ENCODE assay signal across 23 cellular contexts in the genomic region with DNA sequence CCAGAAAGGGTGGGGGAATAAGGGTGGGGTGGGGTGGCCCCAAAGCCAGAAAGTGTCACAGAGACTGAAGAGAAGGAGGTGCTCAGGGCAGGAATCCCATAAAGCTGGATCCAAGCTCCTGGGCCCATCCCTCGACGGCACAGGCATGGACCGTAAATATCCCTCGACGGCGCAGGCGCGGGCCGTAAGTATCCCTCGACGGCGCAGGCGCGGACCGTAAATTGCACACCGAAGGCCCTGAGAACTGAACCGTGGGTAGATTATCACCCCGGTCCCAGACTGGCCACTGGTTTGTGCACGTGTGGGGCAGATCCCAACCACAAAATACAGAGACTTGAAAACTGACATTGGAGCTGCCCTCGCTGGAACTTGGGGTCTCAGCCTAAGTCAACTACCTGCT. TPM values are rescaled to one million over a fixed set of nuclear protein-coding genes. Genes with fewer than 3 reads are reported as not detected.
DNase-seq lines count a peak whose midpoint lies in the region; ATAC-seq and TF ChIP-seq lines count a peak whose summit lies in the region.
"Had no signal": no experiment of that assay in that cellular context is flagged by ENCODE, and none has a peak within 500 bp of the region (broad histone marks: within the 10 kb centered on the region; RNA-seq: fewer than 3 reads in every experiment).

No MANE protein-coding gene starts in this region.

- no peak overlapping the region for H2AFZ ChIP-seq in osteoblast (ENCODE audit: low read length)

- no peak overlapping the region for H3K4me3 Mint-ChIP-seq in activated T-helper 17 cell treated with anti-CD3 and anti-CD28 coated beads, Interleukin-2, amount 50 U/mL, for 72 hours
- H3K4me3 Mint-ChIP-seq in nephron progenitor cell: no peak overlapping the region
- H3K4me3 Mint-ChIP-seq: B cell; CD4-positive, CD25-positive, alpha-beta regulatory T cell; CD8-positive, alpha-beta memory T cell; HFFc6; IgD-negative memory B cell had no signal

- ATAC-seq in activated T-helper 17 cell treated with anti-CD3 and anti-CD28 coated beads, Interleukin-2, amount 50 U/mL, for 72 hours (replicated peaks): no peak
- ATAC-seq: HCT116 had no signal

- H4K20me1 ChIP-seq in BLaER1 (no peaks in the 10 kb centered on the region), osteoblast (ENCODE audit: insufficient read depth, low read length) (no peaks in the 10 kb centered on the region)

- TF ChIP-seq CTCF in osteoblast (IDR thresholded peaks at IDR 0.05; ENCODE audit: extremely low read depth, low read depth, low read length): no peak
- no peak for TF ChIP-seq CTCF in nephron progenitor cell (IDR thresholded peaks at IDR 0.05)

- H3K4me3 ChIP-seq in BLaER1 (no peak overlapping the region), osteoblast (ENCODE audit: insufficient read depth, low read length) (no peak overlapping the region)

- no peaks in the 10 kb centered on the region for H3K27me3 ChIP-seq in BLaER1
- no peaks in the 10 kb centered on the region for H3K27me3 ChIP-seq in osteoblast (ENCODE audit: insufficient read depth, low read length)

- no peak overlapping the region for H3K9ac ChIP-seq in BLaER1

- peak; percentile 36 for DNase-seq in islet precursor cell
- DNase-seq in osteoblast (ENCODE audit: insufficient read length, low spot score, missing footprints): peak; percentile 1
- no peak for DNase-seq in NCI-H510A treated with DMSO at 0.1 percent for 48 hours (lab: John Stamatoyannopoulos, UW)
- DNase-seq in T1000 (lab: John Stamatoyannopoulos, UW): no peak
- no peak for DNase-seq in nephron progenitor cell
- DNase-seq: C1 segment of cervical spinal cord; CD4-positive, CD25-positive, alpha-beta regulatory T cell; CD8-positive, alpha-beta memory T cell; COR-L47; DMS 273 treated with DMSO at 0.1 percent for 48 hours; DMS53; DND-41; EL; GOT3; H7; HFFc6 had no signal

- H3K27me3 Mint-ChIP-seq in activated T-helper 17 cell treated with anti-CD3 and anti-CD28 coated beads, Interleukin-2, amount 50 U/mL, for 72 hours: no peaks in the 10 kb centered on the region
- H3K27me3 Mint-ChIP-seq in nephron progenitor cell (ENCODE audit: low read depth, poor library complexity): peaks cover 11% of the 10 kb centered on the region

- no peak overlapping the region for H3K27ac ChIP-seq in BLaER1
- no peak overlapping the region for H3K27ac ChIP-seq in osteoblast (ENCODE audit: low read depth, low read length)
- H3K27ac ChIP-seq: HL-60 had no signal

- no peaks in the 10 kb centered on the region for H3K36me3 Mint-ChIP-seq in activated T-helper 17 cell treated with anti-CD3 and anti-CD28 coated beads, Interleukin-2, amount 50 U/mL, for 72 hours (ENCODE audit: low read depth)
- H3K36me3 Mint-ChIP-seq in nephron progenitor cell (ENCODE audit: low read depth): no peaks in the 10 kb centered on the region
- H3K36me3 Mint-ChIP-seq: CD4-positive, CD25-positive, alpha-beta regulatory T cell; CD8-positive, alpha-beta memory T cell; IgD-negative memory B cell had no signal

- H3K4me2 ChIP-seq in BLaER1: peak overlapping the region; percentile 62
- H3K4me2 ChIP-seq in osteoblast (ENCODE audit: insufficient read depth, low read length): no peak overlapping the region

- no peaks in the 10 kb centered on the region for H3K9me3 Mint-ChIP-seq in activated T-helper 17 cell treated with anti-CD3 and anti-CD28 coated beads, Interleukin-2, amount 50 U/mL, for 72 hours
- H3K9me3 Mint-ChIP-seq in nephron progenitor cell: no peaks in the 10 kb centered on the region
- H3K9me3 Mint-ChIP-seq: CD4-positive, CD25-positive, alpha-beta regulatory T cell; CD8-positive, alpha-beta memory T cell; HFFc6; IgD-negative memory B cell had no signal

- H3K36me3 ChIP-seq in BLaER1: no peaks in the 10 kb centered on the region
- H3K36me3 ChIP-seq in osteoblast (ENCODE audit: insufficient read depth, low read length): no peaks in the 10 kb centered on the region

- no peaks in the 10 kb centered on the region for H3K4me1 Mint-ChIP-seq in activated T-helper 17 cell treated with anti-CD3 and anti-CD28 coated beads, Interleukin-2, amount 50 U/mL, for 72 hours
- H3K4me1 Mint-ChIP-seq in nephron progenitor cell: peaks cover 32% of the 10 kb centered on the region

- H3K27ac Mint-ChIP-seq in activated T-helper 17 cell treated with anti-CD3 and anti-CD28 coated beads, Interleukin-2, amount 50 U/mL, for 72 hours: peak overlapping the region; percentile 20
- no peak overlapping the region for H3K27ac Mint-ChIP-seq in nephron progenitor cell
- H3K27ac Mint-ChIP-seq: B cell; CD4-positive, CD25-positive, alpha-beta regulatory T cell; CD8-positive, alpha-beta memory T cell; HFFc6; IgD-negative memory B cell had no signal

- H3K4me1 ChIP-seq in BLaER1: peaks cover 52% of the 10 kb centered on the region
- peaks cover 3% of the 10 kb centered on the region for H3K4me1 ChIP-seq in osteoblast (ENCODE audit: insufficient read depth, low read length)

- no peaks in the 10 kb centered on the region for H3K79me2 ChIP-seq in osteoblast (ENCODE audit: insufficient read depth, low read length)

- H3K9me3 ChIP-seq in BLaER1 (peaks cover 10% of the 10 kb centered on the region), osteoblast (ENCODE audit: low read depth, low read length) (no peaks in the 10 kb centered on the region)

RNA-seq across cellular contexts. Expression of a gene that starts 41.3 kb away (rescaled TPM):
- 1 to 10 TPM; 2.4 to 3.1 TPM for total RNA-seq in activated T-helper 17 cell treated with anti-CD3 and anti-CD28 coated beads, Interleukin-2, amount 50 U/mL, for 72 hours
- total RNA-seq in osteoblast: not detected in 2 replicates
- total RNA-seq: A172; CD4-positive, CD25-positive, alpha-beta regulatory T cell; HFFc6 had no signal

RNA-seq across cellular contexts. Expression of a gene that starts 55.3 kb away (rescaled TPM):
- total RNA-seq in activated T-helper 17 cell treated with anti-CD3 and anti-CD28 coated beads, Interleukin-2, amount 50 U/mL, for 72 hours: 10 to 100 TPM; 56.5 to 67.7 TPM
- total RNA-seq in osteoblast: 10.6 and 11.6 TPM in 2 replicates

Comparison
In these comparisons a context has a peak if more than half of its experiments do, and no peak if none do; other contexts are left out.
1. DNase-seq: peak in islet precursor cell (single experiment) and osteoblast (single experiment); none in NCI-H510A treated with DMSO at 0.1 percent for 48 hours (single experiment), T1000 (single experiment) and nephron progenitor cell (single experiment).